ENCODE assay signal across 3 cellular contexts in genomic region chr17:75207760-75208159, GRCh38.
TF ChIP-seq lines count a peak whose summit lies in the region.

No MANE protein-coding gene starts in this region.

TF ChIP-seq in SK-N-SH, 30 proteins besides CTCF, POLR2A, EP300 and RAD21 (continued from another document):
- TF ChIP-seq TAF1 (IDR thresholded peaks at IDR 0.05; ENCODE audit: borderline replicate concordance, low read depth, low read length) (no peak), NFIC (IDR thresholded peaks at IDR 0.05; ENCODE audit: borderline replicate concordance) (no peak), REST (IDR thresholded peaks at IDR 0.05; ENCODE audit: low read depth, low read length) (no peak), GABPA (IDR thresholded peaks at IDR 0.05; ENCODE audit: low read depth) (no peak), CHD2 (IDR thresholded peaks at IDR 0.05; ENCODE audit: low read length, partially characterized antibody) (no peak)
TF ChIP-seq in SK-N-SH: peak in this region for 0.

TF ChIP-seq in SK-N-SH treated with all-trans-retinoic acid at 6 μM for 48 hours, 23 proteins besides CTCF, POLR2A, EP300 and RAD21 (continued from another document):
- TF ChIP-seq TSHZ2 (CRISPR knock-in tag; IDR thresholded peaks at IDR 0.05) (no peak), PATZ1 (CRISPR knock-in tag; IDR thresholded peaks at IDR 0.05; ENCODE audit: borderline replicate concordance) (no peak), ESRRG (CRISPR knock-in tag; IDR thresholded peaks at IDR 0.05) (no peak), ZFP3 (CRISPR knock-in tag; IDR thresholded peaks at IDR 0.05) (no peak), ZNF8 (CRISPR knock-in tag; IDR thresholded peaks at IDR 0.05) (no peak)

TF ChIP-seq in WTC11, 78 proteins besides CTCF, POLR2A, EP300 and RAD21 (continued from another document):
- TF ChIP-seq, protein P1, sequence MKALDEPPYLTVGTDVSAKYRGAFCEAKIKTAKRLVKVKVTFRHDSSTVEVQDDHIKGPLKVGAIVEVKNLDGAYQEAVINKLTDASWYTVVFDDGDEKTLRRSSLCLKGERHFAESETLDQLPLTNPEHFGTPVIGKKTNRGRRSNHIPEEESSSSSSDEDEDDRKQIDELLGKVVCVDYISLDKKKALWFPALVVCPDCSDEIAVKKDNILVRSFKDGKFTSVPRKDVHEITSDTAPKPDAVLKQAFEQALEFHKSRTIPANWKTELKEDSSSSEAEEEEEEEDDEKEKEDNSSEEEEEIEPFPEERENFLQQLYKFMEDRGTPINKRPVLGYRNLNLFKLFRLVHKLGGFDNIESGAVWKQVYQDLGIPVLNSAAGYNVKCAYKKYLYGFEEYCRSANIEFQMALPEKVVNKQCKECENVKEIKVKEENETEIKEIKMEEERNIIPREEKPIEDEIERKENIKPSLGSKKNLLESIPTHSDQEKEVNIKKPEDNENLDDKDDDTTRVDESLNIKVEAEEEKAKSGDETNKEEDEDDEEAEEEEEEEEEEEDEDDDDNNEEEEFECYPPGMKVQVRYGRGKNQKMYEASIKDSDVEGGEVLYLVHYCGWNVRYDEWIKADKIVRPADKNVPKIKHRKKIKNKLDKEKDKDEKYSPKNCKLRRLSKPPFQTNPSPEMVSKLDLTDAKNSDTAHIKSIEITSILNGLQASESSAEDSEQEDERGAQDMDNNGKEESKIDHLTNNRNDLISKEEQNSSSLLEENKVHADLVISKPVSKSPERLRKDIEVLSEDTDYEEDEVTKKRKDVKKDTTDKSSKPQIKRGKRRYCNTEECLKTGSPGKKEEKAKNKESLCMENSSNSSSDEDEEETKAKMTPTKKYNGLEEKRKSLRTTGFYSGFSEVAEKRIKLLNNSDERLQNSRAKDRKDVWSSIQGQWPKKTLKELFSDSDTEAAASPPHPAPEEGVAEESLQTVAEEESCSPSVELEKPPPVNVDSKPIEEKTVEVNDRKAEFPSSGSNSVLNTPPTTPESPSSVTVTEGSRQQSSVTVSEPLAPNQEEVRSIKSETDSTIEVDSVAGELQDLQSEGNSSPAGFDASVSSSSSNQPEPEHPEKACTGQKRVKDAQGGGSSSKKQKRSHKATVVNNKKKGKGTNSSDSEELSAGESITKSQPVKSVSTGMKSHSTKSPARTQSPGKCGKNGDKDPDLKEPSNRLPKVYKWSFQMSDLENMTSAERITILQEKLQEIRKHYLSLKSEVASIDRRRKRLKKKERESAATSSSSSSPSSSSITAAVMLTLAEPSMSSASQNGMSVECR (CRISPR knock-in tag; IDR thresholded peaks at IDR 0.05; ENCODE audit: borderline replicate concordance), result no peak
- no peak for TF ChIP-seq FOXJ3 (CRISPR knock-in tag; IDR thresholded peaks at IDR 0.05; ENCODE audit: borderline replicate concordance)
- TF ChIP-seq ZNF317 (CRISPR knock-in tag; IDR thresholded peaks at IDR 0.05; ENCODE audit: borderline replicate concordance, low read depth), result no peak
- TF ChIP-seq JUN (CRISPR knock-in tag; IDR thresholded peaks at IDR 0.05), result no peak
- TF ChIP-seq RELA (CRISPR knock-in tag; IDR thresholded peaks at IDR 0.05; ENCODE audit: borderline replicate concordance), result no peak
- TF ChIP-seq, protein P2, sequence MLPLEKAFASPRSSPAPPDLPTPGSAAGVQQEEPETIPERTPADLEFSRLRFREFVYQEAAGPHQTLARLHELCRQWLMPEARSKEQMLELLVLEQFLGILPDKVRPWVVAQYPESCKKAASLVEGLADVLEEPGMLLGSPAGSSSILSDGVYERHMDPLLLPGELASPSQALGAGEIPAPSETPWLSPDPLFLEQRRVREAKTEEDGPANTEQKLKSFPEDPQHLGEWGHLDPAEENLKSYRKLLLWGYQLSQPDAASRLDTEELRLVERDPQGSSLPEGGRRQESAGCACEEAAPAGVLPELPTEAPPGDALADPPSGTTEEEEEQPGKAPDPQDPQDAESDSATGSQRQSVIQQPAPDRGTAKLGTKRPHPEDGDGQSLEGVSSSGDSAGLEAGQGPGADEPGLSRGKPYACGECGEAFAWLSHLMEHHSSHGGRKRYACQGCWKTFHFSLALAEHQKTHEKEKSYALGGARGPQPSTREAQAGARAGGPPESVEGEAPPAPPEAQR (CRISPR knock-in tag; IDR thresholded peaks at IDR 0.05), result no peak
- no peak for TF ChIP-seq E2F1 (CRISPR knock-in tag; IDR thresholded peaks at IDR 0.05)
- TF ChIP-seq, protein P3, sequence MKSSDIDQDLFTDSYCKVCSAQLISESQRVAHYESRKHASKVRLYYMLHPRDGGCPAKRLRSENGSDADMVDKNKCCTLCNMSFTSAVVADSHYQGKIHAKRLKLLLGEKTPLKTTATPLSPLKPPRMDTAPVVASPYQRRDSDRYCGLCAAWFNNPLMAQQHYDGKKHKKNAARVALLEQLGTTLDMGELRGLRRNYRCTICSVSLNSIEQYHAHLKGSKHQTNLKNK (CRISPR knock-in tag; IDR thresholded peaks at IDR 0.05), result no peak
- no peak for TF ChIP-seq GTF2I (CRISPR knock-in tag; conservative IDR thresholded peaks at IDR 0.05)
- TF ChIP-seq, protein P4, sequence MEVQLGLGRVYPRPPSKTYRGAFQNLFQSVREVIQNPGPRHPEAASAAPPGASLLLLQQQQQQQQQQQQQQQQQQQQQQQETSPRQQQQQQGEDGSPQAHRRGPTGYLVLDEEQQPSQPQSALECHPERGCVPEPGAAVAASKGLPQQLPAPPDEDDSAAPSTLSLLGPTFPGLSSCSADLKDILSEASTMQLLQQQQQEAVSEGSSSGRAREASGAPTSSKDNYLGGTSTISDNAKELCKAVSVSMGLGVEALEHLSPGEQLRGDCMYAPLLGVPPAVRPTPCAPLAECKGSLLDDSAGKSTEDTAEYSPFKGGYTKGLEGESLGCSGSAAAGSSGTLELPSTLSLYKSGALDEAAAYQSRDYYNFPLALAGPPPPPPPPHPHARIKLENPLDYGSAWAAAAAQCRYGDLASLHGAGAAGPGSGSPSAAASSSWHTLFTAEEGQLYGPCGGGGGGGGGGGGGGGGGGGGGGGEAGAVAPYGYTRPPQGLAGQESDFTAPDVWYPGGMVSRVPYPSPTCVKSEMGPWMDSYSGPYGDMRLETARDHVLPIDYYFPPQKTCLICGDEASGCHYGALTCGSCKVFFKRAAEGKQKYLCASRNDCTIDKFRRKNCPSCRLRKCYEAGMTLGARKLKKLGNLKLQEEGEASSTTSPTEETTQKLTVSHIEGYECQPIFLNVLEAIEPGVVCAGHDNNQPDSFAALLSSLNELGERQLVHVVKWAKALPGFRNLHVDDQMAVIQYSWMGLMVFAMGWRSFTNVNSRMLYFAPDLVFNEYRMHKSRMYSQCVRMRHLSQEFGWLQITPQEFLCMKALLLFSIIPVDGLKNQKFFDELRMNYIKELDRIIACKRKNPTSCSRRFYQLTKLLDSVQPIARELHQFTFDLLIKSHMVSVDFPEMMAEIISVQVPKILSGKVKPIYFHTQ (CRISPR knock-in tag; IDR thresholded peaks at IDR 0.05), result no peak
- TF ChIP-seq, protein P5, sequence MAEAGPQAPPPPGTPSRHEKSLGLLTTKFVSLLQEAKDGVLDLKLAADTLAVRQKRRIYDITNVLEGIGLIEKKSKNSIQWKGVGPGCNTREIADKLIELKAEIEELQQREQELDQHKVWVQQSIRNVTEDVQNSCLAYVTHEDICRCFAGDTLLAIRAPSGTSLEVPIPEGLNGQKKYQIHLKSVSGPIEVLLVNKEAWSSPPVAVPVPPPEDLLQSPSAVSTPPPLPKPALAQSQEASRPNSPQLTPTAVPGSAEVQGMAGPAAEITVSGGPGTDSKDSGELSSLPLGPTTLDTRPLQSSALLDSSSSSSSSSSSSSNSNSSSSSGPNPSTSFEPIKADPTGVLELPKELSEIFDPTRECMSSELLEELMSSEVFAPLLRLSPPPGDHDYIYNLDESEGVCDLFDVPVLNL (CRISPR knock-in tag; IDR thresholded peaks at IDR 0.05; ENCODE audit: borderline replicate concordance, low read depth), result no peak
